ENCODE assay signal across 24 cellular contexts in the genomic region with DNA sequence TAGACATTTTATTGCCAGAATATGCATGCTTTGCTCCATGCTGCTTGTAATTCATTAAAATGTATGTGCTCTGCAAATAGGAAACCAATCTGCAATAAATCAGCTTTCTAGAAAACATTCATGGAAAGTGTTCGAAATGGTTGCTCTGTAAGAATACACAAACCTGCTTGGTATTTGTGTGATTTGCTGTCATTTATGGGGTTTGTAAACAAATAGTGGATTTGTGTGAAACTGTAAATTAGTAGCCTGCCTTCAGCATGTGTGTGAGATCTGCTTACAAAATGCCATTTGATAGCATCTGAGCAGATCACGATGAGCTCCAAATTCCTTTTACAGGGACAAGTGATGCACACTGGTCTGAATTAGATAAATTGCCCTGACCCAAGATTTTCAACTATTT.
DNase-seq lines count a peak whose midpoint lies in the region; ATAC-seq and TF ChIP-seq lines count a peak whose summit lies in the region.
"Had no signal": no experiment of that assay in that cellular context is flagged by ENCODE, and none has a peak within 500 bp of the region (broad histone marks: within the 10 kb centered on the region; RNA-seq: fewer than 3 reads in every experiment).

No MANE protein-coding gene starts in this region.

- no peak for TF ChIP-seq CTCF in dorsolateral prefrontal cortex (IDR thresholded peaks at IDR 0.05 in 54 of 56, conservative IDR thresholded peaks at IDR 0.05 in 2 of 56; ENCODE audit: low read depth in 1 of 56, partially characterized antibody in 56 of 56)
- TF ChIP-seq CTCF in nephron progenitor cell (IDR thresholded peaks at IDR 0.05) = no peak

- no peaks in the 10 kb centered on the region for H3K27me3 ChIP-seq in dorsolateral prefrontal cortex
- H3K27me3 ChIP-seq: cardiac muscle cell, transverse colon had no signal

- H3K27ac ChIP-seq in dorsolateral prefrontal cortex = peak overlapping the region in 43 of 59 donors; percentile 0 to 82 (median 58)
- H3K27ac ChIP-seq: cardiac muscle cell, transverse colon had no signal

- peaks cover 5% of the 10 kb centered on the region for H3K9me3 Mint-ChIP-seq in nephron progenitor cell
- H3K9me3 Mint-ChIP-seq: activated CD4-positive, alpha-beta memory T cell treated with anti-CD3 and anti-CD28 coated beads, Interleukin-2, amount 10 ng/mL, durations not matched to agents 7 days and 5 days; activated naive CD4-positive, alpha-beta T cell treated with anti-CD3 and anti-CD28 coated beads, Interleukin-2, amount 50 U/mL, for 24 hours; activated T-helper 1 cell treated with anti-CD3 and anti-CD28 coated beads, Interleukin-12 subunit alpha, Interleukin-12 subunit beta, Interleukin-2, Interleukin-4 antibody, amounts not matched to agents 30 ng/mL and 10 ng/mL and 1 ng/mL, durations not matched to agents 14 hours and 24 hours and 36 hours; T-helper 2 cell treated with Interferon-gamma antibody and Interleukin-4, amounts not matched to agents 5 μg/mL and 100 μg/mL, for 36 hours had no signal

- no peak overlapping the region for H3K4me3 Mint-ChIP-seq in nephron progenitor cell
- H3K4me3 Mint-ChIP-seq: activated CD4-positive, alpha-beta memory T cell treated with anti-CD3 and anti-CD28 coated beads, Interleukin-2, amount 10 ng/mL, durations not matched to agents 7 days and 5 days; activated naive CD4-positive, alpha-beta T cell treated with anti-CD3 and anti-CD28 coated beads, Interleukin-2, amount 50 U/mL, for 24 hours; activated T-helper 1 cell treated with anti-CD3 and anti-CD28 coated beads, Interleukin-12 subunit alpha, Interleukin-12 subunit beta, Interleukin-2, Interleukin-4 antibody, amounts not matched to agents 30 ng/mL and 10 ng/mL and 1 ng/mL, durations not matched to agents 14 hours and 24 hours and 36 hours; effector memory CD8-positive, alpha-beta T cell; T-helper 2 cell treated with Interferon-gamma antibody and Interleukin-4, amounts not matched to agents 5 μg/mL and 100 μg/mL, for 36 hours had no signal

- H3K4me1 Mint-ChIP-seq in nephron progenitor cell = peaks cover 25% of the 10 kb centered on the region
- H3K4me1 Mint-ChIP-seq: activated CD4-positive, alpha-beta memory T cell treated with anti-CD3 and anti-CD28 coated beads, Interleukin-2, amount 10 ng/mL, durations not matched to agents 7 days and 5 days; activated naive CD4-positive, alpha-beta T cell treated with anti-CD3 and anti-CD28 coated beads, Interleukin-2, amount 50 U/mL, for 24 hours had no signal

- peak; percentile 7 for ATAC-seq in HG02642 (IDR thresholded peaks at IDR 0.05; ENCODE audit: poor library complexity, unreplicated experiment)
- no peak for ATAC-seq in GM21447 (IDR thresholded peaks at IDR 0.05; ENCODE audit: unreplicated experiment)
- ATAC-seq: effector memory CD8-positive, alpha-beta T cell; esophagus mucosa had no signal

- H3K4me3 ChIP-seq in dorsolateral prefrontal cortex = peak overlapping the region in 16 of 59 donors; percentile 0 to 38 (median 22)
- H3K4me3 ChIP-seq: cardiac muscle cell, transverse colon had no signal

- intact Hi-C loops in dorsolateral prefrontal cortex (cut with DNase I) = no loop called here

- H3K36me3 Mint-ChIP-seq in nephron progenitor cell (ENCODE audit: low read depth) = no peaks in the 10 kb centered on the region
- H3K36me3 Mint-ChIP-seq: activated naive CD4-positive, alpha-beta T cell treated with anti-CD3 and anti-CD28 coated beads, Interleukin-2, amount 50 U/mL, for 24 hours had no signal

- H3K27me3 Mint-ChIP-seq in nephron progenitor cell (ENCODE audit: low read depth, poor library complexity) = no peaks in the 10 kb centered on the region
- H3K27me3 Mint-ChIP-seq: activated CD4-positive, alpha-beta memory T cell treated with anti-CD3 and anti-CD28 coated beads, Interleukin-2, amount 10 ng/mL, durations not matched to agents 7 days and 5 days; activated naive CD4-positive, alpha-beta T cell treated with anti-CD3 and anti-CD28 coated beads, Interleukin-2, amount 50 U/mL, for 24 hours; effector memory CD8-positive, alpha-beta T cell had no signal

- DNase-seq in dorsolateral prefrontal cortex (no peak), nephron progenitor cell (no peak), NCI-H2196 treated with DMSO at 0.1 percent for 48 hours (lab: John Stamatoyannopoulos, UW; ENCODE audit: unreplicated experiment) (no peak), cerebellum (ENCODE audit: low spot score) (no peak)
- DNase-seq in activated CD8-positive, alpha-beta memory T cell treated with anti-CD3 and anti-CD28 coated beads, Interleukin-2, amount 50 U/mL, for 48 hours = no peak
- DNase-seq: activated CD4-positive, alpha-beta memory T cell treated with anti-CD3 and anti-CD28 coated beads, Interleukin-2, amount 10 ng/mL, durations not matched to agents 7 days and 5 days; activated CD8-positive, alpha-beta memory T cell treated with anti-CD3 and anti-CD28 coated beads, Interleukin-2, amount 50 U/mL, for 4 hours; cortex of kidney; effector memory CD8-positive, alpha-beta T cell; Kasumi-1; NCI-H1417 treated with DMSO at 0.1 percent for 48 hours; NCI-H2029 treated with DMSO at 0.1 percent for 48 hours; NCI-H69; occipital lobe; SHP77; stimulated activated CD4-positive, alpha-beta T cell treated with anti-CD3 and anti-CD28 coated beads, Interleukin-4, amount 100 ng/mL, for 24 hours; transverse colon had no signal

- peak overlapping the region; percentile 72 for H3K27ac Mint-ChIP-seq in nephron progenitor cell
- H3K27ac Mint-ChIP-seq: activated CD4-positive, alpha-beta memory T cell treated with anti-CD3 and anti-CD28 coated beads, Interleukin-2, amount 10 ng/mL, durations not matched to agents 7 days and 5 days; activated naive CD4-positive, alpha-beta T cell treated with anti-CD3 and anti-CD28 coated beads, Interleukin-2, amount 50 U/mL, for 24 hours; activated T-helper 1 cell treated with anti-CD3 and anti-CD28 coated beads, Interleukin-12 subunit alpha, Interleukin-12 subunit beta, Interleukin-2, Interleukin-4 antibody, amounts not matched to agents 30 ng/mL and 10 ng/mL and 1 ng/mL, durations not matched to agents 14 hours and 24 hours and 36 hours; effector memory CD8-positive, alpha-beta T cell; T-helper 2 cell treated with Interferon-gamma antibody and Interleukin-4, amounts not matched to agents 5 μg/mL and 100 μg/mL, for 36 hours had no signal
